ENCODE assay signal across 20 cellular contexts in the genomic region with DNA sequence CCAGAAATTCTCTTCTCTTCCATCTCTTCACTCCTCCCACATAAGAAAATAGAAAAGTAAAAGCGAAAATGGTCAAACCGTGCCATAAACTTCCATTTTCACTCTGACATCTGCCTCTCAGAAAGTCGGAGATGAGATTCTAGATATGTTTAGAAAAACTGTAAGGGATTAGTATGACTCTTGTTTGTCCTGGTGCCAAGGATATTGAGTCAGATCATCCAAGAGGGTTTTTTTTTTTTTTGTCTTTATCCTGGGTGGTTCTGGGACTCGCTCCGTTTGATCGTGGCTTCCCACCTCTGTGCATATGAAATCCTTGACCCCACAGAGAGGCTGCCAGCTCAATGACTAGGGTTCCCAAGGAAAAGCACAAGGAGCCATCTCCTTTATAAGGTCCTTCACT. TPM values are rescaled to one million over a fixed set of nuclear protein-coding genes. Genes with fewer than 3 reads are reported as not detected.
A peak's percentile ranks its signal among the peaks of the same experiment; 100 is the strongest.
DNase-seq lines count a peak whose midpoint lies in the region; ATAC-seq, FAIRE-seq and TF ChIP-seq lines count a peak whose summit lies in the region.
"Had no signal": no experiment of that assay in that cellular context is flagged by ENCODE, and none has a peak within 500 bp of the region (broad histone marks: within the 10 kb centered on the region; RNA-seq: fewer than 3 reads in every experiment).

No MANE protein-coding gene starts in this region.

- H4K8ac ChIP-seq in mesenchymal stem cell (ENCODE audit: low read length) = no peak overlapping the region

- intact Hi-C loops in mucosa of descending colon (cut with DNase I, micrococcal nuclease) = no loop called here

- H3K23ac ChIP-seq in mesenchymal stem cell (ENCODE audit: low read length in 2 of 2) = no peak overlapping the region

- H3K4me3 ChIP-seq in mesenchymal stem cell (ENCODE audit: insufficient read depth in 1 of 2, low read depth in 1 of 2, low read length in 2 of 2) (peak overlapping the region in 1 of 2 experiments; percentile 52), mucosa of descending colon (no peak overlapping the region), SK-N-SH (ENCODE audit: low read depth in 2 of 2, low read length in 1 of 2) (no peak overlapping the region)

- H3K36me3 ChIP-seq in mesenchymal stem cell (ENCODE audit: control insufficient read depth in 1 of 2, insufficient read depth in 2 of 2, low read depth in 1 of 2, low read length in 2 of 2) (no peaks in the 10 kb centered on the region), mucosa of descending colon (ENCODE audit: low read depth) (no peaks in the 10 kb centered on the region), SK-N-SH (replicated peaks in 1 of 2; ENCODE audit: control insufficient read depth in 1 of 2, insufficient read depth in 2 of 2, low read length in 1 of 2) (no peaks in the 10 kb centered on the region)

- peak overlapping the region; percentile 74 for H3K9ac ChIP-seq in mesenchymal stem cell (ENCODE audit: low read length)
- no peak overlapping the region for H3K9ac ChIP-seq in SK-N-SH

- H4K91ac ChIP-seq in mesenchymal stem cell (ENCODE audit: low read length) = no peak overlapping the region

- ATAC-seq in mucosa of descending colon = no peak
- ATAC-seq: Panc1 had no signal

- no peak overlapping the region for H2BK120ac ChIP-seq in mesenchymal stem cell (ENCODE audit: low read depth, low read length)

- H2BK12ac ChIP-seq in mesenchymal stem cell (ENCODE audit: low read length in 2 of 2) = no peak overlapping the region

- TF ChIP-seq RAD21 in SK-N-SH (IDR thresholded peaks at IDR 0.05; ENCODE audit: low read length) = no peak

- TF ChIP-seq EP300 in SK-N-SH (IDR thresholded peaks at IDR 0.05; ENCODE audit: borderline replicate concordance in 1 of 2, low read depth in 1 of 2, low read length in 1 of 2) = no peak

- CTCF ChIA-PET in SK-N-SH (lab: Yijun Ruan, JAX) = interaction anchor here (0.8 to 1.0 kb wide), 2 partner anchors 15 to 608 kb away, joined by 3 read pairs; no protein-coding TSS in a partner anchor

- H3K9me2 ChIP-seq in SK-N-SH = no peaks in the 10 kb centered on the region

- H3K4me1 ChIP-seq in mesenchymal stem cell (ENCODE audit: control insufficient read depth, insufficient read depth, low read depth, low read length) (peaks cover 2% of the 10 kb centered on the region), mucosa of descending colon (ENCODE audit: low read depth) (peaks cover 1% of the 10 kb centered on the region), SK-N-SH (ENCODE audit: control insufficient read depth in 1 of 2, insufficient read depth in 2 of 2, low read depth in 1 of 2, low read length in 1 of 2) (no peaks in the 10 kb centered on the region; a peak in 1 of 4 replicates)

- no peak overlapping the region for H2BK15ac ChIP-seq in mesenchymal stem cell (ENCODE audit: low read depth, poor library complexity, severe bottlenecking)

- H3K27ac ChIP-seq in mesenchymal stem cell (ENCODE audit: low read length, poor library complexity, severe bottlenecking) = no peak overlapping the region
- H3K27ac ChIP-seq in SK-N-SH (ENCODE audit: low read depth in 2 of 2, low read length in 1 of 2) = no peak overlapping the region
- H3K27ac ChIP-seq: 22Rv1 had no signal

- peak; percentile 34 for DNase-seq in NCI-H526 treated with DMSO at 0.1 percent for 48 hours (lab: John Stamatoyannopoulos, UW)
- DNase-seq in NCI-H526 (lab: John Stamatoyannopoulos, UW) = no peak
- peak; percentile 12 for DNase-seq in OCI-M1 (lab: John Stamatoyannopoulos, UW)
- DNase-seq in mesenchymal stem cell = no peak
- peak; percentile 45 for DNase-seq in urothelium cell line (ENCODE audit: low spot score)
- DNase-seq in NCI-H524 (lab: John Stamatoyannopoulos, UW) = no peak
- no peak for DNase-seq in mucosa of descending colon
- DNase-seq in SK-N-SH = no peak
- DNase-seq: AML-193, Karpas-422, NCI-H1092, NCI-H1694, NCI-H2107, NCI-H345, NCI-H748 treated with DMSO at 0.1 percent for 48 hours, SHP77 treated with DMSO at 0.1 percent for 48 hours had no signal

- POLR2A ChIA-PET in SK-N-SH (lab: Yijun Ruan, JAX) = no interaction called here

- H3K79me1 ChIP-seq in mesenchymal stem cell (replicated peaks; ENCODE audit: low read length, poor library complexity, severe bottlenecking) = no peaks in the 10 kb centered on the region

- H3K4ac ChIP-seq in mesenchymal stem cell (ENCODE audit: low read depth in 1 of 2, low read length in 2 of 2) = no peak overlapping the region

- H2AK5ac ChIP-seq in mesenchymal stem cell (ENCODE audit: low read length, severe bottlenecking) = no peak overlapping the region

- TF ChIP-seq CTCF in mucosa of descending colon (IDR thresholded peaks at IDR 0.05) (no peak), SK-N-SH (IDR thresholded peaks at IDR 0.05) (no peak)

- H3F3A ChIP-seq in SK-N-SH (replicated peaks; ENCODE audit: insufficient read depth) = no peaks in the 10 kb centered on the region

- no peak for FAIRE-seq in urothelium cell line (lab: Jason Lieb, UNC)
- FAIRE-seq: GM12891 had no signal

- H4K20me1 ChIP-seq in SK-N-SH (ENCODE audit: insufficient read depth) = no peaks in the 10 kb centered on the region

- H3K4me2 ChIP-seq in mesenchymal stem cell (ENCODE audit: low read length, poor library complexity, severe bottlenecking) = no peak overlapping the region
- H3K4me2 ChIP-seq in SK-N-SH = no peak overlapping the region

- H3K9me3 ChIP-seq in mesenchymal stem cell (ENCODE audit: control insufficient read depth, low read length) (no peaks in the 10 kb centered on the region), mucosa of descending colon (no peaks in the 10 kb centered on the region), SK-N-SH (no peaks in the 10 kb centered on the region)

- H3K27me3 ChIP-seq in mesenchymal stem cell (ENCODE audit: control insufficient read depth in 1 of 2, insufficient read depth in 1 of 2, low read length in 2 of 2) = peaks cover 0 to 45% of the 10 kb centered on the region in 2 experiments
- peaks cover 66% of the 10 kb centered on the region for H3K27me3 ChIP-seq in SK-N-SH (ENCODE audit: insufficient read depth)

- no peak overlapping the region for H3K14ac ChIP-seq in mesenchymal stem cell (ENCODE audit: low read length in 2 of 2)

- 65% methylated on average over 4 of the region's 6 CpGs for WGBS in mesenchymal stem cell
- 33% methylated on average over 6 of the region's 6 CpGs for WGBS in SK-N-SH (ENCODE audit: low lambda C conversion rate)

- H3K18ac ChIP-seq in mesenchymal stem cell (ENCODE audit: low read depth in 1 of 2, low read length in 2 of 2) = no peak overlapping the region

- H3K79me2 ChIP-seq in SK-N-SH (ENCODE audit: insufficient read depth) = no peaks in the 10 kb centered on the region

- H2BK5ac ChIP-seq in mesenchymal stem cell (ENCODE audit: low read depth, low read length, poor library complexity, severe bottlenecking) = no peak overlapping the region

- H2AFZ ChIP-seq in mesenchymal stem cell (ENCODE audit: low read depth, low read length) (no peak overlapping the region), SK-N-SH (ENCODE audit: low read depth) (no peak overlapping the region)

TF ChIP-seq in SK-N-SH, 30 proteins besides CTCF, POLR2A, EP300 and RAD21 (continues in another document):
- TF ChIP-seq YY1 (IDR thresholded peaks at IDR 0.05; ENCODE audit: low read depth) (no peak), JUND (IDR thresholded peaks at IDR 0.05) (no peak), TEAD4 (IDR thresholded peaks at IDR 0.05; ENCODE audit: borderline replicate concordance, insufficient read depth) (no peak), FOSL2 (IDR thresholded peaks at IDR 0.05; ENCODE audit: borderline replicate concordance, low read depth) (no peak)
- TF ChIP-seq, protein P1, sequence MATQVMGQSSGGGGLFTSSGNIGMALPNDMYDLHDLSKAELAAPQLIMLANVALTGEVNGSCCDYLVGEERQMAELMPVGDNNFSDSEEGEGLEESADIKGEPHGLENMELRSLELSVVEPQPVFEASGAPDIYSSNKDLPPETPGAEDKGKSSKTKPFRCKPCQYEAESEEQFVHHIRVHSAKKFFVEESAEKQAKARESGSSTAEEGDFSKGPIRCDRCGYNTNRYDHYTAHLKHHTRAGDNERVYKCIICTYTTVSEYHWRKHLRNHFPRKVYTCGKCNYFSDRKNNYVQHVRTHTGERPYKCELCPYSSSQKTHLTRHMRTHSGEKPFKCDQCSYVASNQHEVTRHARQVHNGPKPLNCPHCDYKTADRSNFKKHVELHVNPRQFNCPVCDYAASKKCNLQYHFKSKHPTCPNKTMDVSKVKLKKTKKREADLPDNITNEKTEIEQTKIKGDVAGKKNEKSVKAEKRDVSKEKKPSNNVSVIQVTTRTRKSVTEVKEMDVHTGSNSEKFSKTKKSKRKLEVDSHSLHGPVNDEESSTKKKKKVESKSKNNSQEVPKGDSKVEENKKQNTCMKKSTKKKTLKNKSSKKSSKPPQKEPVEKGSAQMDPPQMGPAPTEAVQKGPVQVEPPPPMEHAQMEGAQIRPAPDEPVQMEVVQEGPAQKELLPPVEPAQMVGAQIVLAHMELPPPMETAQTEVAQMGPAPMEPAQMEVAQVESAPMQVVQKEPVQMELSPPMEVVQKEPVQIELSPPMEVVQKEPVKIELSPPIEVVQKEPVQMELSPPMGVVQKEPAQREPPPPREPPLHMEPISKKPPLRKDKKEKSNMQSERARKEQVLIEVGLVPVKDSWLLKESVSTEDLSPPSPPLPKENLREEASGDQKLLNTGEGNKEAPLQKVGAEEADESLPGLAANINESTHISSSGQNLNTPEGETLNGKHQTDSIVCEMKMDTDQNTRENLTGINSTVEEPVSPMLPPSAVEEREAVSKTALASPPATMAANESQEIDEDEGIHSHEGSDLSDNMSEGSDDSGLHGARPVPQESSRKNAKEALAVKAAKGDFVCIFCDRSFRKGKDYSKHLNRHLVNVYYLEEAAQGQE (IDR thresholded peaks at IDR 0.05; ENCODE audit: low read depth, low read length) = no peak
- TF ChIP-seq, protein P2, sequence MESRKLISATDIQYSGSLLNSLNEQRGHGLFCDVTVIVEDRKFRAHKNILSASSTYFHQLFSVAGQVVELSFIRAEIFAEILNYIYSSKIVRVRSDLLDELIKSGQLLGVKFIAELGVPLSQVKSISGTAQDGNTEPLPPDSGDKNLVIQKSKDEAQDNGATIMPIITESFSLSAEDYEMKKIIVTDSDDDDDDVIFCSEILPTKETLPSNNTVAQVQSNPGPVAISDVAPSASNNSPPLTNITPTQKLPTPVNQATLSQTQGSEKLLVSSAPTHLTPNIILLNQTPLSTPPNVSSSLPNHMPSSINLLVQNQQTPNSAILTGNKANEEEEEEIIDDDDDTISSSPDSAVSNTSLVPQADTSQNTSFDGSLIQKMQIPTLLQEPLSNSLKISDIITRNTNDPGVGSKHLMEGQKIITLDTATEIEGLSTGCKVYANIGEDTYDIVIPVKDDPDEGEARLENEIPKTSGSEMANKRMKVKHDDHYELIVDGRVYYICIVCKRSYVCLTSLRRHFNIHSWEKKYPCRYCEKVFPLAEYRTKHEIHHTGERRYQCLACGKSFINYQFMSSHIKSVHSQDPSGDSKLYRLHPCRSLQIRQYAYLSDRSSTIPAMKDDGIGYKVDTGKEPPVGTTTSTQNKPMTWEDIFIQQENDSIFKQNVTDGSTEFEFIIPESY (IDR thresholded peaks at IDR 0.05; ENCODE audit: borderline replicate concordance, low read depth) = no peak

RNA-seq across cellular contexts. Expression of a gene that starts 17.3 kb away (rescaled TPM):
- polyA plus RNA-seq in mesenchymal stem cell (2013, experiment 1 of 2) = not detected
- not detected for polyA plus RNA-seq in mesenchymal stem cell (2013, experiment 2 of 2)
- total RNA-seq in mucosa of descending colon = not detected
- not detected in 2 replicates for polyA plus RNA-seq in SK-N-SH (2012; rRNA removed)
- polyA plus RNA-seq in SK-N-SH (2012; cell fraction: cytosol; rRNA removed) = not detected in 2 replicates
- not detected in 2 replicates for polyA plus RNA-seq in SK-N-SH (2012; cell fraction: nucleus; rRNA removed)
- total RNA-seq: G401 had no signal

Comparison
In these comparisons a context has a peak if more than half of its experiments do, and no peak if none do; other contexts are left out.
1. DNase-seq: peak in NCI-H526 treated with DMSO at 0.1 percent for 48 hours (single experiment), OCI-M1 (single experiment) and urothelium cell line (single experiment); none in NCI-H526 (0 of 2), mesenchymal stem cell (single experiment), NCI-H524 (0 of 2), mucosa of descending colon (0 of 3) and SK-N-SH (single experiment).